Comparison of ENCODE assay signal across 9 cellular contexts in genomic region chr2:225002656-225003045, GRCh38. TPM values are rescaled to one million over a fixed set of nuclear protein-coding genes. Genes with fewer than 3 reads are reported as not detected.
A peak's percentile ranks its signal among the peaks of the same experiment; 100 is the strongest.
DNase-seq lines count a peak whose midpoint lies in the region; ATAC-seq and TF ChIP-seq lines count a peak whose summit lies in the region.
"Had no signal": no experiment of that assay in that cellular context is flagged by ENCODE, and none has a peak within 500 bp of the region (broad histone marks: within the 10 kb centered on the region; RNA-seq: fewer than 3 reads in every experiment).

No MANE protein-coding gene starts in this region.

- DNase-seq in DMS 273 (lab: John Stamatoyannopoulos, UW; ENCODE audit: unreplicated experiment) = peak; percentile 26
- DNase-seq in DMS 273 treated with DMSO at 0.1 percent for 48 hours (lab: John Stamatoyannopoulos, UW) = no peak
- peak; percentile 49 for DNase-seq in Karpas-422
- no peak for DNase-seq in activated naive CD8-positive, alpha-beta T cell treated with anti-CD3 and anti-CD28 coated beads for 36 hours
- DNase-seq in NCI-H82 (lab: John Stamatoyannopoulos, UW) = no peak
- no peak for DNase-seq in type B pancreatic cell (ENCODE audit: extremely low spot score, unreplicated experiment)
- no peak for DNase-seq in cerebellum (ENCODE audit: low spot score)

- H3K9me3 ChIP-seq in Karpas-422 (ENCODE audit: low read length) = no peaks in the 10 kb centered on the region

- H3K27ac ChIP-seq in Karpas-422 (ENCODE audit: low read length) = no peak overlapping the region
- H3K27ac ChIP-seq: 22Rv1 had no signal

- no peaks in the 10 kb centered on the region for H3K27me3 ChIP-seq in Karpas-422 (ENCODE audit: low read length)

- H3K4me1 Mint-ChIP-seq in activated naive CD8-positive, alpha-beta T cell treated with anti-CD3 and anti-CD28 coated beads for 36 hours = peaks cover 82% of the 10 kb centered on the region
- no peaks in the 10 kb centered on the region for H3K4me1 Mint-ChIP-seq in type B pancreatic cell (ENCODE audit: unreplicated experiment)

- no peaks in the 10 kb centered on the region for H4K20me1 ChIP-seq in Karpas-422 (ENCODE audit: insufficient read depth, low read depth, low read length)

- H3K36me3 Mint-ChIP-seq in activated naive CD8-positive, alpha-beta T cell treated with anti-CD3 and anti-CD28 coated beads for 36 hours = peaks cover 57% of the 10 kb centered on the region
- H3K36me3 Mint-ChIP-seq in type B pancreatic cell = no peaks in the 10 kb centered on the region

- H3K79me2 ChIP-seq in Karpas-422 (ENCODE audit: low read length) = no peaks in the 10 kb centered on the region

- peak; percentile 95 for ATAC-seq in GM21529 (IDR thresholded peaks at IDR 0.05; ENCODE audit: unreplicated experiment)

- H3K4me3 ChIP-seq in Karpas-422 (ENCODE audit: low read length) = no peak overlapping the region

- no peak overlapping the region for H3K4me2 ChIP-seq in Karpas-422 (ENCODE audit: low read depth, low read length, poor library complexity, severe bottlenecking)

- peak overlapping the region; percentile 77 for H3K27ac Mint-ChIP-seq in activated naive CD8-positive, alpha-beta T cell treated with anti-CD3 and anti-CD28 coated beads for 36 hours
- no peak overlapping the region for H3K27ac Mint-ChIP-seq in type B pancreatic cell

- no peak overlapping the region for H3K9ac ChIP-seq in Karpas-422 (ENCODE audit: low read length)

- H3K9me2 ChIP-seq in Karpas-422 (replicated peaks; ENCODE audit: insufficient read depth, low read length) = no peaks in the 10 kb centered on the region

- no peak overlapping the region for H2AFZ ChIP-seq in Karpas-422 (ENCODE audit: low read length)

- no peak overlapping the region for H3K4me3 Mint-ChIP-seq in activated naive CD8-positive, alpha-beta T cell treated with anti-CD3 and anti-CD28 coated beads for 36 hours
- no peak overlapping the region for H3K4me3 Mint-ChIP-seq in type B pancreatic cell

- H3K9me3 Mint-ChIP-seq in activated naive CD8-positive, alpha-beta T cell treated with anti-CD3 and anti-CD28 coated beads for 36 hours = peaks cover 3% of the 10 kb centered on the region
- no peaks in the 10 kb centered on the region for H3K9me3 Mint-ChIP-seq in type B pancreatic cell

- H3K27me3 Mint-ChIP-seq in activated naive CD8-positive, alpha-beta T cell treated with anti-CD3 and anti-CD28 coated beads for 36 hours = no peaks in the 10 kb centered on the region
- H3K27me3 Mint-ChIP-seq in type B pancreatic cell = peaks cover 27% of the 10 kb centered on the region

- no peaks in the 10 kb centered on the region for H3K4me1 ChIP-seq in Karpas-422 (ENCODE audit: low read length)

- no peak for TF ChIP-seq CTCF in type B pancreatic cell (conservative IDR thresholded peaks at IDR 0.05)

- H3K36me3 ChIP-seq in Karpas-422 (ENCODE audit: insufficient read depth, low read length) = no peaks in the 10 kb centered on the region

RNA-seq across cellular contexts. Expression of gene DOCK10, which starts 39.6 kb away (rescaled TPM):
- total RNA-seq in Karpas-422 (2014; rRNA removed; shearing (Covaris generic); ENCODE audit: low replicate concordance) = 0.15 and 0.76 TPM in 2 replicates
- total RNA-seq in activated naive CD8-positive, alpha-beta T cell treated with anti-CD3 and anti-CD28 coated beads for 36 hours = 100 to 1,000 TPM; 154 to 159 TPM
- total RNA-seq in type B pancreatic cell (ENCODE audit: low replicate concordance) = 1.7 and 3.5 TPM in 2 replicates
- total RNA-seq in cerebellum = 53.0 TPM

Comparison
In these comparisons a context has a peak if more than half of its experiments do, and no peak if none do; other contexts are left out.
1. DNase-seq: peak in DMS 273 (single experiment) and Karpas-422 (single experiment); none in DMS 273 treated with DMSO at 0.1 percent for 48 hours (single experiment), activated naive CD8-positive, alpha-beta T cell treated with anti-CD3 and anti-CD28 coated beads for 36 hours (single experiment), NCI-H82 (single experiment), type B pancreatic cell (single experiment) and cerebellum (single experiment).
2. RNA of gene DOCK10, which starts 39.6 kb away (total RNA-seq): 154 to 159 TPM in activated naive CD8-positive, alpha-beta T cell treated with anti-CD3 and anti-CD28 coated beads for 36 hours and 53.0 TPM in cerebellum (single experiment); 1.7 to 3.5 TPM in type B pancreatic cell and 0.15 to 0.76 TPM in Karpas-422; every median in the first group is over 10 times any median in the second.